ENCODE assay signal across 1 cellular context in genomic region chr1:161168906-161169305, GRCh38.
TF ChIP-seq lines count a peak whose summit lies in the region.

No MANE protein-coding gene starts in this region.

TF ChIP-seq in GM12891, 5 proteins besides CTCF, POLR2A, EP300 and RAD21:
- TF ChIP-seq POU2F2 (IDR thresholded peaks at IDR 0.05; ENCODE audit: low read depth, low read length), result no peak
- TF ChIP-seq PAX5 (IDR thresholded peaks at IDR 0.05; ENCODE audit: insufficient read depth, low read length, severe bottlenecking), result no peak
- no peak for TF ChIP-seq TAF1 (IDR thresholded peaks at IDR 0.05; ENCODE audit: low read depth, low read length)
- TF ChIP-seq SPI1 (IDR thresholded peaks at IDR 0.05; ENCODE audit: low read depth, low read length), result no peak
- no peak for TF ChIP-seq POLR2AphosphoS5 (IDR thresholded peaks at IDR 0.05; ENCODE audit: low read depth, low read length)
